In genomic region chr10:122276611-122277205, GRCh38 we compare ENCODE assay signal across 1 cellular context.
TF ChIP-seq lines count a peak whose summit lies in the region.

No MANE protein-coding gene starts in this region.

TF ChIP-seq in K562, 482 proteins besides CTCF, POLR2A, EP300 and RAD21 (continued from another document):
- TF ChIP-seq PBX2 (CRISPR knock-in tag; IDR thresholded peaks at IDR 0.05; ENCODE audit: low read depth) (no peak), PBX2 (tag; conservative IDR thresholded peaks at IDR 0.05; ENCODE audit: low read depth) (peak; percentile 24; the same call in 1 of the 2 replicates), SLC30A9 (CRISPR knock-in tag; IDR thresholded peaks at IDR 0.05) (no peak), KLF16 (IDR thresholded peaks at IDR 0.05) (no peak), MCM5 (IDR thresholded peaks at IDR 0.05; ENCODE audit: low read depth) (no peak), HMBOX1 (IDR thresholded peaks at IDR 0.05) (no peak)
